In genomic region chr6:44642870-44643522, GRCh38 we compare ENCODE assay signal across 11 cellular contexts.
DNase-seq lines count a peak whose midpoint lies in the region; ATAC-seq and TF ChIP-seq lines count a peak whose summit lies in the region.
"Had no signal": no experiment of that assay in that cellular context is flagged by ENCODE, and none has a peak within 500 bp of the region (broad histone marks: within the 10 kb centered on the region; RNA-seq: fewer than 3 reads in every experiment).

No MANE protein-coding gene starts in this region.

- no peaks in the 10 kb centered on the region; the same call in 1 of the 2 replicates for H3K9me3 ChIP-seq in MG63
- H3K9me3 ChIP-seq: esophagus muscularis mucosa had no signal

- no peaks in the 10 kb centered on the region for H3K36me3 ChIP-seq in MG63
- H3K36me3 ChIP-seq: esophagus muscularis mucosa had no signal

- no peak for ATAC-seq in HG02970 (IDR thresholded peaks at IDR 0.05; ENCODE audit: low FRiP score, unreplicated experiment)
- ATAC-seq: left colon had no signal

- no peaks in the 10 kb centered on the region for H3K27me3 ChIP-seq in MG63
- H3K27me3 ChIP-seq: esophagus muscularis mucosa had no signal

- TF ChIP-seq CTCF in cardiac fibroblast (IDR thresholded peaks at IDR 0.05; ENCODE audit: low read depth, low read length), result no peak

- peak; percentile 67 for DNase-seq in stimulated activated naive CD4-positive, alpha-beta T cell treated with Interleukin-2 at 50 U/mL for 16 hours (lab: John Stamatoyannopoulos, UW)
- no peak for DNase-seq in stimulated activated naive CD4-positive, alpha-beta T cell (lab: John Stamatoyannopoulos, UW)
- peak; percentile 86 for DNase-seq in RPMI7951 (ENCODE audit: low read depth)
- DNase-seq in cardiac fibroblast (ENCODE audit: low read depth in 2 of 2), result peak; percentile 10 to 75
- DNase-seq in KG1 (lab: John Stamatoyannopoulos, UW), result no peak
- DNase-seq in MG63, result no peak
- DNase-seq in effector CD8-positive, alpha-beta T cell (lab: John Stamatoyannopoulos, UW), result no peak
- DNase-seq: Kasumi-1, left colon had no signal

- no peak overlapping the region for H3K4me3 ChIP-seq in cardiac fibroblast (replicated peaks in 1 of 2; ENCODE audit: low read depth in 2 of 2, low read length in 2 of 2)
- H3K4me3 ChIP-seq in MG63, result no peak overlapping the region
- H3K4me3 ChIP-seq: esophagus muscularis mucosa had no signal

Comparison
In these comparisons a context has a peak if more than half of its experiments do, and no peak if none do; other contexts are left out.
1. DNase-seq: peak in stimulated activated naive CD4-positive, alpha-beta T cell treated with Interleukin-2 at 50 U/mL for 16 hours (single experiment), RPMI7951 (single experiment) and cardiac fibroblast (2 of 2); none in stimulated activated naive CD4-positive, alpha-beta T cell (0 of 6), KG1 (single experiment), MG63 (single experiment) and effector CD8-positive, alpha-beta T cell (single experiment).